In the genomic region with DNA sequence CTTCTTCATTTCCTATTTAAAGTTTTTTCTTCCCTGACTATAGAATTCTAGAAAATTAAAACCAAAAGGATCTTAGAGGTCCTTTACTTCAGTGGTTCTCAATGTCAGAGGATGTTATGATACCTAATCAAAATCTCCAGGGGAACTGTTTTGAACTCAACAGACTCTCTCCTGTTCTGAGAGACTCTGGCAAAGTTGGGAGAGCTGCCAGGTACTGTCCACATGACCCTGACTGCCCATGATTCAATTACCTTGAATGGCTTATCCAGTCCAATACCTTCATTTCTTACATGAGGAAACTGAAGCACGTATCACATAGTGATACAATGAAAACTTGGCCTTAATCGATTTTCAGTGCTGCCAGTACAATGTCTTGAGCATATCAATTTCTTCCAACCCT, we compare ENCODE assay signal across 23 cellular contexts. TPM values are rescaled to one million over a fixed set of nuclear protein-coding genes. Genes with fewer than 3 reads are reported as not detected.
DNase-seq lines count a peak whose midpoint lies in the region; ATAC-seq and TF ChIP-seq lines count a peak whose summit lies in the region.
"Had no signal": no experiment of that assay in that cellular context is flagged by ENCODE, and none has a peak within 500 bp of the region (broad histone marks: within the 10 kb centered on the region; RNA-seq: fewer than 3 reads in every experiment).

No MANE protein-coding gene starts in this region.

- ATAC-seq in Right ventricle myocardium inferior, result peak; percentile 91
- no peak for ATAC-seq in GM19395 (IDR thresholded peaks at IDR 0.05; ENCODE audit: unreplicated experiment)
- ATAC-seq: CD8-positive, alpha-beta T cell; HepG2; PC-3 had no signal

- TF ChIP-seq CTCF in right atrium auricular region (IDR thresholded peaks at IDR 0.05), result no peak
- no peak for TF ChIP-seq CTCF in choroid plexus epithelial cell (conservative IDR thresholded peaks at IDR 0.05; ENCODE audit: low read depth, low read length)
- TF ChIP-seq CTCF in GM10266 (IDR thresholded peaks at IDR 0.05; ENCODE audit: control insufficient read depth, insufficient read depth, low read depth, missing control alignments), result no peak

- H3K27ac ChIP-seq in right atrium auricular region, result no peak overlapping the region
- H3K27ac ChIP-seq: ascending aorta, dorsolateral prefrontal cortex, prostate gland, testis had no signal

- H3K9me3 ChIP-seq in right atrium auricular region, result no peaks in the 10 kb centered on the region
- H3K9me3 ChIP-seq: ascending aorta, prostate gland, testis had no signal

- H3K36me3 ChIP-seq in right atrium auricular region, result peaks cover 55% of the 10 kb centered on the region
- H3K36me3 ChIP-seq: prostate gland had no signal

- H3K27me3 ChIP-seq in right atrium auricular region, result no peaks in the 10 kb centered on the region
- H3K27me3 ChIP-seq: ascending aorta, dorsolateral prefrontal cortex, testis had no signal

- no peak overlapping the region for H3K4me3 ChIP-seq in right atrium auricular region
- H3K4me3 ChIP-seq in choroid plexus epithelial cell (ENCODE audit: low read depth, low read length), result no peak overlapping the region
- H3K4me3 ChIP-seq: ascending aorta, dorsolateral prefrontal cortex, prostate gland, testis had no signal

- no peaks in the 10 kb centered on the region for H3K4me1 ChIP-seq in right atrium auricular region
- H3K4me1 ChIP-seq: ascending aorta, prostate gland, testis had no signal

- DNase-seq in Right ventricle myocardium inferior (ENCODE audit: missing footprints) (no peak), right atrium auricular region (ENCODE audit: low spot score) (no peak), choroid plexus epithelial cell (ENCODE audit: low read depth) (peak; percentile 29), kidney tubule cell (ENCODE audit: low spot score) (peak; percentile 44), UCSD-AML1 (lab: John Stamatoyannopoulos, UW; ENCODE audit: unreplicated experiment) (no peak), GM10266 (ENCODE audit: extremely low spot score) (no peak), T-helper 9 cell (no peak)
- DNase-seq: activated CD4-positive, alpha-beta T cell treated with anti-CD3 and anti-CD28 coated beads, Interleukin-2, amount 50 U/mL, for 48 hours; activated CD8-positive, alpha-beta memory T cell treated with anti-CD3 and anti-CD28 coated beads, Interleukin-2, amount 50 U/mL, for 48 hours; CD8-positive, alpha-beta T cell; Karpas-422; kidney; NCI-H1436 treated with DMSO at 0.1 percent for 48 hours; NCI-H510A treated with DMSO at 0.1 percent for 48 hours; PC-3; SIG-M5; stimulated activated naive CD4-positive, alpha-beta T cell; testis had no signal

- intact Hi-C loops in Right ventricle myocardium inferior (cut with DNase I), result no loop called here

RNA-seq across cellular contexts. Expression of a gene that starts 16.6 kb away (rescaled TPM):
- 12.8 TPM for total RNA-seq in Right ventricle myocardium inferior
- 10 to 100 TPM in 1 of 2 donors, 1 to 10 TPM in 1; 7.8 to 11.1 TPM for total RNA-seq in right atrium auricular region

RNA-seq across cellular contexts. Expression of a gene that starts 16.6 kb away (rescaled TPM):
- total RNA-seq in Right ventricle myocardium inferior, result 205 TPM
- total RNA-seq in right atrium auricular region, result 100 to 1,000 TPM; 271 to 345 TPM

Comparison
In these comparisons a context has a peak if more than half of its experiments do, and no peak if none do; other contexts are left out.
1. DNase-seq: peak in choroid plexus epithelial cell (single experiment) and kidney tubule cell (single experiment); none in Right ventricle myocardium inferior (single experiment), right atrium auricular region (single experiment), UCSD-AML1 (single experiment), GM10266 (single experiment) and T-helper 9 cell (single experiment).